ENCODE assay signal across 8 cellular contexts in genomic region chr3:131361464-131362421, GRCh38. TPM values are rescaled to one million over a fixed set of nuclear protein-coding genes. Genes with fewer than 3 reads are reported as not detected.
DNase-seq lines count a peak whose midpoint lies in the region; ATAC-seq and TF ChIP-seq lines count a peak whose summit lies in the region.

No MANE protein-coding gene starts in this region.

- H3K9me3 Mint-ChIP-seq in naive B cell: peaks cover 0 to 1% (median 0%) of the 10 kb centered on the region in 7 donors

- peaks cover 13 to 20% (median 14%) of the 10 kb centered on the region in 3 donors for H3K4me1 Mint-ChIP-seq in naive B cell

- no peak for TF ChIP-seq CTCF in WI38 (IDR thresholded peaks at IDR 0.05; ENCODE audit: low read depth, low read length)

- DNase-seq in stimulated activated CD4-positive, alpha-beta T cell treated with anti-CD3 and anti-CD28 coated beads, Interleukin-12 subunit alpha, Interleukin-12 subunit beta, amount 100 ng/mL, for 4 hours: peak; percentile 1
- no peak for DNase-seq in stimulated activated CD4-positive, alpha-beta T cell treated with anti-CD3 and anti-CD28 coated beads, Interleukin-1b, Interleukin-23, amount 100 ng/mL, for 48 hours
- DNase-seq in fibroblast of peridontal ligament (ENCODE audit: extremely low read depth): peak; percentile 27
- DNase-seq in naive B cell: peak; percentile 9
- DNase-seq in NCI-H1048 (lab: John Stamatoyannopoulos, UW): no peak
- DNase-seq in NK-92 treated with Interleukin-12 subunit alpha and Interleukin-12 subunit beta, amount 100 ng/mL, for 24 hours (lab: John Stamatoyannopoulos, UW): no peak

- peaks cover 5 to 31% (median 20%) of the 10 kb centered on the region in 3 donors for H3K27me3 Mint-ChIP-seq in naive B cell

- H3K36me3 Mint-ChIP-seq in naive B cell: peaks cover 0 to 8% of the 10 kb centered on the region in 2 donors

- H3K4me3 ChIP-seq in WI38 (ENCODE audit: low read depth, low read length): peak overlapping the region; percentile 8; the same call in 1 of the 2 replicates

- H3K27ac Mint-ChIP-seq in naive B cell: peak overlapping the region in 4 of 6 donors; percentile 21 to 91 (median 62)

- ATAC-seq in HG03196 (IDR thresholded peaks at IDR 0.05; ENCODE audit: unreplicated experiment): peak; percentile 98
- peak; percentile 75 to 81 for ATAC-seq in naive B cell (ENCODE audit: low read depth in 2 of 2)

- peak overlapping the region; percentile 61 to 93 (median 89) for H3K4me3 Mint-ChIP-seq in naive B cell

RNA-seq across cellular contexts. Expression of gene NUDT16, which starts 19.8 kb away (rescaled TPM):
- polyA plus RNA-seq in naive B cell (ENCODE audit: low read depth in 6 of 6): 1 to 10 TPM; 3.4 to 7.7 (median 5.9) TPM

Comparison
In these comparisons a context has a peak if more than half of its experiments do, and no peak if none do; other contexts are left out.
1. DNase-seq: peak in stimulated activated CD4-positive, alpha-beta T cell treated with anti-CD3 and anti-CD28 coated beads, Interleukin-12 subunit alpha, Interleukin-12 subunit beta, amount 100 ng/mL, for 4 hours (single experiment), fibroblast of peridontal ligament (single experiment) and naive B cell (single experiment); none in stimulated activated CD4-positive, alpha-beta T cell treated with anti-CD3 and anti-CD28 coated beads, Interleukin-1b, Interleukin-23, amount 100 ng/mL, for 48 hours (single experiment), NCI-H1048 (single experiment) and NK-92 treated with Interleukin-12 subunit alpha and Interleukin-12 subunit beta, amount 100 ng/mL, for 24 hours (single experiment).